8 cellular contexts compared by ENCODE assay signal in genomic region chrX:54529559-54530357, GRCh38.
DNase-seq lines count a peak whose midpoint lies in the region; ATAC-seq and TF ChIP-seq lines count a peak whose summit lies in the region.

TSS of gene GNL3L (plus strand) at chrX:54530219. CDS start at chrX:54532567, 2,348 bp downstream.

- DNase-seq in AG20443 (ENCODE audit: low spot score): peak; percentile 95
- DNase-seq in GM19238 (ENCODE audit: insufficient read length, low spot score): peak; percentile 63
- DNase-seq in NCI-H510A treated with DMSO at 0.1 percent for 48 hours (lab: John Stamatoyannopoulos, UW): peak; percentile 88
- DNase-seq in activated CD4-positive, alpha-beta T cell treated with anti-CD3 and anti-CD28 coated beads for 24 hours (ENCODE audit: low read depth in 2 of 2): peak; percentile 56 to 62
- peak; percentile 89 for DNase-seq in choroid plexus epithelial cell (ENCODE audit: low read depth)
- DNase-seq in kidney tubule cell (ENCODE audit: low spot score): peak; percentile 86
- peak; percentile 54 to 58 for DNase-seq in stimulated activated CD4-positive, alpha-beta T cell treated with anti-CD3 and anti-CD28 coated beads, Interleukin-1b, Interleukin-23, amount 100 ng/mL, for 1 hour (ENCODE audit: low read depth in 2 of 2)

- no peak for TF ChIP-seq CTCF in choroid plexus epithelial cell (conservative IDR thresholded peaks at IDR 0.05; ENCODE audit: low read depth, low read length)

- peak; percentile 86 for ATAC-seq in HG03442 (IDR thresholded peaks at IDR 0.05; ENCODE audit: unreplicated experiment)

- H3K4me3 ChIP-seq in choroid plexus epithelial cell (ENCODE audit: low read depth, low read length): peak within 1 kb of the TSS; percentile 77

Comparison
In these comparisons a context has a peak if more than half of its experiments do, and no peak if none do; other contexts are left out.
1. Peak in every context shown above with its lines: DNase-seq, ATAC-seq and H3K4me3 ChIP-seq.